In the genomic region with DNA sequence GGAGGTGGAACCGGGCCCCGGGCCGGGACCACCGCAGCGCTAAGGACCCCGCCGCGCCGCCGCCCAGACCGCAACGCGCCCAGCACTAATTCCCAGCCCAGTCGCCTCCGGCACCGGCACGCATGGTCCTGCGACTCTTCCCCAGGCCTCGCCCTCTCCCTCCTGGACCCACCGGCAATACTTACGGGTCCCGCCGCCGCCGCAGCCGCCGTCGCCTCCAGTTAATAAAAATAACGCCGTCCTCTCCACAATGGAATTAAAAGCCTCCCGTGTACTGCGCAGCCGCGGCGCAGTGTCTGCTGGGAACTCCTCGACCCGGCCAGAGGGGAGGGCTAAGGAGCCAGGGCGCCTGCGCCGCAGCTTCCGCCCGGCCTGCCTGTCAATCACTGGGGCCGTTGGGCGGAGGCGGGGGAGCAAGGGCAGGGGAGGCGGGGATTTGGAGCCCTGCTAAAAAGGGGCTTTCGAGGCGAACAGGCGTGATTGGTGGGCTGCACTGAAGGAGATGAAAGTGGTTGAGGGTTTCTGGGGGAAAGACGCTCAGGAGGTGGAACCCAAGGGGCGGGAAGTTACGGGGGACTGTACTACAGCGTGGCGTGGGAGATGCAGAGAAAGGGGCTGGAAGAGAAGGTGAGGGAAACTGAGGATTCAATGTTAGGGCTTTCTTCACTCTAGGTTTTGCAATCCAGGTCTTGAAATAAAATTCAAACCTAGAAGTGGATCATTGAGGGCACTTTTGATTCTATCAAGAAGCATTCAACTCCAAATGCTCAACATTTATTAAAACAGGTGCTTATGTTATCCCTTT, we compare ENCODE assay signal across 1 cellular context.
TF ChIP-seq lines count a peak whose summit lies in the region.

A gene with protein sequence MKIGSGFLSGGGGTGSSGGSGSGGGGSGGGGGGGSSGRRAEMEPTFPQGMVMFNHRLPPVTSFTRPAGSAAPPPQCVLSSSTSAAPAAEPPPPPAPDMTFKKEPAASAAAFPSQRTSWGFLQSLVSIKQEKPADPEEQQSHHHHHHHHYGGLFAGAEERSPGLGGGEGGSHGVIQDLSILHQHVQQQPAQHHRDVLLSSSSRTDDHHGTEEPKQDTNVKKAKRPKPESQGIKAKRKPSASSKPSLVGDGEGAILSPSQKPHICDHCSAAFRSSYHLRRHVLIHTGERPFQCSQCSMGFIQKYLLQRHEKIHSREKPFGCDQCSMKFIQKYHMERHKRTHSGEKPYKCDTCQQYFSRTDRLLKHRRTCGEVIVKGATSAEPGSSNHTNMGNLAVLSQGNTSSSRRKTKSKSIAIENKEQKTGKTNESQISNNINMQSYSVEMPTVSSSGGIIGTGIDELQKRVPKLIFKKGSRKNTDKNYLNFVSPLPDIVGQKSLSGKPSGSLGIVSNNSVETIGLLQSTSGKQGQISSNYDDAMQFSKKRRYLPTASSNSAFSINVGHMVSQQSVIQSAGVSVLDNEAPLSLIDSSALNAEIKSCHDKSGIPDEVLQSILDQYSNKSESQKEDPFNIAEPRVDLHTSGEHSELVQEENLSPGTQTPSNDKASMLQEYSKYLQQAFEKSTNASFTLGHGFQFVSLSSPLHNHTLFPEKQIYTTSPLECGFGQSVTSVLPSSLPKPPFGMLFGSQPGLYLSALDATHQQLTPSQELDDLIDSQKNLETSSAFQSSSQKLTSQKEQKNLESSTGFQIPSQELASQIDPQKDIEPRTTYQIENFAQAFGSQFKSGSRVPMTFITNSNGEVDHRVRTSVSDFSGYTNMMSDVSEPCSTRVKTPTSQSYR (minus strand): TSS at position 276 of the 805 bp plus-strand sequence. CDS start 331 bp downstream, outside the sequence.

TF ChIP-seq in K562, 482 proteins besides CTCF, POLR2A, EP300 and RAD21 (continued from another document and continues in another):
- TF ChIP-seq, protein P1, sequence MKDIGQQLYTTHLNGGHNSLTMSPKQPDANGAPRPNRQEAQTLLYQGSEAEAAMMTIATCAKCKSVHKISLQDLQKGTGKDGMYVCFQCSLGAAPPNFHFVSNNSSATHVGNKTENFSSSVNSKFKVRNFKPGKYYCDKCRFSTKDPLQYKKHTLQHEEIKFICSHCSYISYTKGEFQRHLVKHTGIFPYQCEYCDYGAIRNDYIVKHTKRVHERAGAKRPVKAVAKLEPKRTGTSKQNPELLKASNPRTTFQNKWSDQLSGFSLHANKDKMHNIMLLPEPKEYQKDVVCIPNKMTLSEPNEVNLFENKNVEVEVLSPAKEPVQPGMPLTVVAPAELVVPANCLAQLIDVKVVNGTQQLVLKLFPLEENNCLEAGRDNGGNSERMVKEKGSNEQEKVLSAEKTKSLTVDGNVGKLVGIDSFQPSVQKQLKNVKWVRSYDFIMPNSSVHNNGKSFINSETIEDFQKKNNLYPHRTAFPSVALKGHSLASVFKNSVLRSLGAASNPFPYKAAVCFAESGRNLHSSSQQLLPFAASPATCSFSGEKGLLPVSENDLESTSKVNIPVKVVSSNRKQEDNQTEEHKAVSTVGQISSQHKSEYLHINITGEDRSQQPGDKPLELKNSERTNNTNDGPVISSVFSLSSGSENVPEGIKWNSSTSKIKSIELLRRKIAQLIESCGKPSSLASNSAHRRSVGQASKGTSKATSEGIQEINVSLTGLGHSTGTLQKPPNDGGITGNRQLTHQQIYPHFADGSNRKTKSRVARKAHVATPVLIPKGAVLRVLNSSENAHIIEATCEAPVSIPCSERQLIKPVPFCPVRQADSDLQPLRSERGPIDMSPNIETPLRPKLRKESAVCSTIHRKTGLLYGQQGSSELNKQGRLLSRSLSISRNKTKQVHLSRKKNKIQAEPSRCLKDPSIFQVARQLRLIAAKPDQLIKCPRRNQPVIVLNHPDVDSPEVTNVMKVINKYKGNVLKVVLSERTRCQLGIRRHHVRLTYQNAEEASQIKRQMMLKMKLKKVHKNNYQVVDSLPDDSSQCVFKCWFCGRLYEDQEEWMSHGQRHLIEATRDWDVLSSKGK (CRISPR knock-in tag; IDR thresholded peaks at IDR 0.05), result no peak
- TF ChIP-seq KDM1A (IDR thresholded peaks at IDR 0.05), result no peak
- TF ChIP-seq ZNF830 (CRISPR knock-in tag; IDR thresholded peaks at IDR 0.05), result no peak
- no peak for TF ChIP-seq ZNF12 (CRISPR knock-in tag; IDR thresholded peaks at IDR 0.05)
- TF ChIP-seq, protein P2, sequence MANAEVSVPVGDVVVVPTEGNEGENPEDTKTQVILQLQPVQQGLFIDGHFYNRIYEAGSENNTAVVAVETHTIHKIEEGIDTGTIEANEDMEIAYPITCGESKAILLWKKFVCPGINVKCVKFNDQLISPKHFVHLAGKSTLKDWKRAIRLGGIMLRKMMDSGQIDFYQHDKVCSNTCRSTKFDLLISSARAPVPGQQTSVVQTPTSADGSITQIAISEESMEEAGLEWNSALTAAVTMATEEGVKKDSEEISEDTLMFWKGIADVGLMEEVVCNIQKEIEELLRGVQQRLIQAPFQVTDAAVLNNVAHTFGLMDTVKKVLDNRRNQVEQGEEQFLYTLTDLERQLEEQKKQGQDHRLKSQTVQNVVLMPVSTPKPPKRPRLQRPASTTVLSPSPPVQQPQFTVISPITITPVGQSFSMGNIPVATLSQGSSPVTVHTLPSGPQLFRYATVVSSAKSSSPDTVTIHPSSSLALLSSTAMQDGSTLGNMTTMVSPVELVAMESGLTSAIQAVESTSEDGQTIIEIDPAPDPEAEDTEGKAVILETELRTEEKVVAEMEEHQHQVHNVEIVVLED (CRISPR knock-in tag; IDR thresholded peaks at IDR 0.05), result no peak
- no peak for TF ChIP-seq CSDE1 (IDR thresholded peaks at IDR 0.05)
- TF ChIP-seq NFE2L1 (tag; IDR thresholded peaks at IDR 0.05; ENCODE audit: borderline replicate concordance, low read depth), result no peak
- TF ChIP-seq, protein P3, sequence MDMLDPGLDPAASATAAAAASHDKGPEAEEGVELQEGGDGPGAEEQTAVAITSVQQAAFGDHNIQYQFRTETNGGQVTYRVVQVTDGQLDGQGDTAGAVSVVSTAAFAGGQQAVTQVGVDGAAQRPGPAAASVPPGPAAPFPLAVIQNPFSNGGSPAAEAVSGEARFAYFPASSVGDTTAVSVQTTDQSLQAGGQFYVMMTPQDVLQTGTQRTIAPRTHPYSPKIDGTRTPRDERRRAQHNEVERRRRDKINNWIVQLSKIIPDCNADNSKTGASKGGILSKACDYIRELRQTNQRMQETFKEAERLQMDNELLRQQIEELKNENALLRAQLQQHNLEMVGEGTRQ (CRISPR knock-in tag; IDR thresholded peaks at IDR 0.05), result no peak
- no peak for TF ChIP-seq DNMT1 (IDR thresholded peaks at IDR 0.05)
- TF ChIP-seq, protein P4, sequence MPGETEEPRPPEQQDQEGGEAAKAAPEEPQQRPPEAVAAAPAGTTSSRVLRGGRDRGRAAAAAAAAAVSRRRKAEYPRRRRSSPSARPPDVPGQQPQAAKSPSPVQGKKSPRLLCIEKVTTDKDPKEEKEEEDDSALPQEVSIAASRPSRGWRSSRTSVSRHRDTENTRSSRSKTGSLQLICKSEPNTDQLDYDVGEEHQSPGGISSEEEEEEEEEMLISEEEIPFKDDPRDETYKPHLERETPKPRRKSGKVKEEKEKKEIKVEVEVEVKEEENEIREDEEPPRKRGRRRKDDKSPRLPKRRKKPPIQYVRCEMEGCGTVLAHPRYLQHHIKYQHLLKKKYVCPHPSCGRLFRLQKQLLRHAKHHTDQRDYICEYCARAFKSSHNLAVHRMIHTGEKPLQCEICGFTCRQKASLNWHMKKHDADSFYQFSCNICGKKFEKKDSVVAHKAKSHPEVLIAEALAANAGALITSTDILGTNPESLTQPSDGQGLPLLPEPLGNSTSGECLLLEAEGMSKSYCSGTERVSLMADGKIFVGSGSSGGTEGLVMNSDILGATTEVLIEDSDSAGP (CRISPR knock-in tag; IDR thresholded peaks at IDR 0.05), result no peak
- no peak for TF ChIP-seq PURB (CRISPR knock-in tag; IDR thresholded peaks at IDR 0.05; ENCODE audit: low read depth)
- no peak for TF ChIP-seq HSF4 (CRISPR knock-in tag; IDR thresholded peaks at IDR 0.05; ENCODE audit: borderline replicate concordance)
- TF ChIP-seq HDAC6 (IDR thresholded peaks at IDR 0.05; ENCODE audit: low read depth, low read length), result no peak
- no peak for TF ChIP-seq ZFP36 (IDR thresholded peaks at IDR 0.05; ENCODE audit: low read depth, low read length, partially characterized antibody)
- TF ChIP-seq, protein P5, sequence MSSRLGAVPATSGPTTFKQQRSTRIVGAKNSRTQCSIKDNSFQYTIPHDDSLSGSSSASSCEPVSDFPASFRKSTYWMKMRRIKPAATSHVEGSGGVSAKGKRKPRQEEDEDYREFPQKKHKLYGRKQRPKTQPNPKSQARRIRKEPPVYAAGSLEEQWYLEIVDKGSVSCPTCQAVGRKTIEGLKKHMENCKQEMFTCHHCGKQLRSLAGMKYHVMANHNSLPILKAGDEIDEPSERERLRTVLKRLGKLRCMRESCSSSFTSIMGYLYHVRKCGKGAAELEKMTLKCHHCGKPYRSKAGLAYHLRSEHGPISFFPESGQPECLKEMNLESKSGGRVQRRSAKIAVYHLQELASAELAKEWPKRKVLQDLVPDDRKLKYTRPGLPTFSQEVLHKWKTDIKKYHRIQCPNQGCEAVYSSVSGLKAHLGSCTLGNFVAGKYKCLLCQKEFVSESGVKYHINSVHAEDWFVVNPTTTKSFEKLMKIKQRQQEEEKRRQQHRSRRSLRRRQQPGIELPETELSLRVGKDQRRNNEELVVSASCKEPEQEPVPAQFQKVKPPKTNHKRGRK (tag; IDR thresholded peaks at IDR 0.05), result no peak
- TF ChIP-seq, protein P6, sequence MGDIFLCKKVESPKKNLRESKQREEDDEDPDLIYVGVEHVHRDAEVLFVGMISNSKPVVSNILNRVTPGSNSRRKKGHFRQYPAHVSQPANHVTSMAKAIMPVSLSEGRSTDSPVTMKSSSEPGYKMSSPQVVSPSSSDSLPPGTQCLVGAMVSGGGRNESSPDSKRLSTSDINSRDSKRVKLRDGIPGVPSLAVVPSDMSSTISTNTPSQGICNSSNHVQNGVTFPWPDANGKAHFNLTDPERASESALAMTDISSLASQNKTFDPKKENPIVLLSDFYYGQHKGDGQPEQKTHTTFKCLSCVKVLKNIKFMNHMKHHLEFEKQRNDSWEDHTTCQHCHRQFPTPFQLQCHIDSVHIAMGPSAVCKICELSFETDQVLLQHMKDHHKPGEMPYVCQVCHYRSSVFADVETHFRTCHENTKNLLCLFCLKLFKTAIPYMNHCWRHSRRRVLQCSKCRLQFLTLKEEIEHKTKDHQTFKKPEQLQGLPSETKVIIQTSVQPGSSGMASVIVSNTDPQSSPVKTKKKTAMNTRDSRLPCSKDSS (IDR thresholded peaks at IDR 0.05; ENCODE audit: low read depth, partially characterized antibody), result no peak
- no peak for TF ChIP-seq ZNF239 (CRISPR knock-in tag; IDR thresholded peaks at IDR 0.05)
- TF ChIP-seq ZFP1 (CRISPR knock-in tag; IDR thresholded peaks at IDR 0.05), result no peak
- TF ChIP-seq, protein P7, sequence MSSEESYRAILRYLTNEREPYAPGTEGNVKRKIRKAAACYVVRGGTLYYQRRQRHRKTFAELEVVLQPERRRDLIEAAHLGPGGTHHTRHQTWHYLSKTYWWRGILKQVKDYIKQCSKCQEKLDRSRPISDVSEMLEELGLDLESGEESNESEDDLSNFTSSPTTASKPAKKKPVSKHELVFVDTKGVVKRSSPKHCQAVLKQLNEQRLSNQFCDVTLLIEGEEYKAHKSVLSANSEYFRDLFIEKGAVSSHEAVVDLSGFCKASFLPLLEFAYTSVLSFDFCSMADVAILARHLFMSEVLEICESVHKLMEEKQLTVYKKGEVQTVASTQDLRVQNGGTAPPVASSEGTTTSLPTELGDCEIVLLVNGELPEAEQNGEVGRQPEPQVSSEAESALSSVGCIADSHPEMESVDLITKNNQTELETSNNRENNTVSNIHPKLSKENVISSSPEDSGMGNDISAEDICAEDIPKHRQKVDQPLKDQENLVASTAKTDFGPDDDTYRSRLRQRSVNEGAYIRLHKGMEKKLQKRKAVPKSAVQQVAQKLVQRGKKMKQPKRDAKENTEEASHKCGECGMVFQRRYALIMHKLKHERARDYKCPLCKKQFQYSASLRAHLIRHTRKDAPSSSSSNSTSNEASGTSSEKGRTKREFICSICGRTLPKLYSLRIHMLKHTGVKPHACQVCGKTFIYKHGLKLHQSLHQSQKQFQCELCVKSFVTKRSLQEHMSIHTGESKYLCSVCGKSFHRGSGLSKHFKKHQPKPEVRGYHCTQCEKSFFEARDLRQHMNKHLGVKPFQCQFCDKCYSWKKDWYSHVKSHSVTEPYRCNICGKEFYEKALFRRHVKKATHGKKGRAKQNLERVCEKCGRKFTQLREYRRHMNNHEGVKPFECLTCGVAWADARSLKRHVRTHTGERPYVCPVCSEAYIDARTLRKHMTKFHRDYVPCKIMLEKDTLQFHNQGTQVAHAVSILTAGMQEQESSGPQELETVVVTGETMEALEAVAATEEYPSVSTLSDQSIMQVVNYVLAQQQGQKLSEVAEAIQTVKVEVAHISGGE (CRISPR knock-in tag; IDR thresholded peaks at IDR 0.05), result peak in 1 of 3 experiments; percentile 17; a peak in 1 of 6 replicates
- TF ChIP-seq, protein P8, sequence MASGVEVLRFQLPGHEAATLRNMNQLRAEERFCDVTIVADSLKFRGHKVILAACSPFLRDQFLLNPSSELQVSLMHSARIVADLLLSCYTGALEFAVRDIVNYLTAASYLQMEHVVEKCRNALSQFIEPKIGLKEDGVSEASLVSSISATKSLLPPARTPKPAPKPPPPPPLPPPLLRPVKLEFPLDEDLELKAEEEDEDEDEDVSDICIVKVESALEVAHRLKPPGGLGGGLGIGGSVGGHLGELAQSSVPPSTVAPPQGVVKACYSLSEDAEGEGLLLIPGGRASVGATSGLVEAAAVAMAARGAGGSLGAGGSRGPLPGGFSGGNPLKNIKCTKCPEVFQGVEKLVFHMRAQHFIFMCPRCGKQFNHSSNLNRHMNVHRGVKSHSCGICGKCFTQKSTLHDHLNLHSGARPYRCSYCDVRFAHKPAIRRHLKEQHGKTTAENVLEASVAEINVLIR (CRISPR knock-in tag; IDR thresholded peaks at IDR 0.05), result no peak
- no peak for TF ChIP-seq KAT7 (CRISPR knock-in tag; IDR thresholded peaks at IDR 0.05; ENCODE audit: borderline replicate concordance)
- no peak for TF ChIP-seq ZNF324 (CRISPR knock-in tag; IDR thresholded peaks at IDR 0.05)
- TF ChIP-seq SRF (CRISPR knock-in tag; IDR thresholded peaks at IDR 0.05), result 0 out of 4 replicates have a peak, but pooled peaks of 1 of the 2 experiments have one; percentile 58
- peak; percentile 85; the same call in 1 of the 2 replicates for TF ChIP-seq HDGF (IDR thresholded peaks at IDR 0.05)
- TF ChIP-seq OTX1 (CRISPR knock-in tag; IDR thresholded peaks at IDR 0.05), result no peak; the same call in 1 of the 2 replicates
- peak; percentile 99 for TF ChIP-seq CXXC5 (CRISPR knock-in tag; IDR thresholded peaks at IDR 0.05)
- TF ChIP-seq ADNP (tag; IDR thresholded peaks at IDR 0.05), result no peak
- TF ChIP-seq, protein P9, sequence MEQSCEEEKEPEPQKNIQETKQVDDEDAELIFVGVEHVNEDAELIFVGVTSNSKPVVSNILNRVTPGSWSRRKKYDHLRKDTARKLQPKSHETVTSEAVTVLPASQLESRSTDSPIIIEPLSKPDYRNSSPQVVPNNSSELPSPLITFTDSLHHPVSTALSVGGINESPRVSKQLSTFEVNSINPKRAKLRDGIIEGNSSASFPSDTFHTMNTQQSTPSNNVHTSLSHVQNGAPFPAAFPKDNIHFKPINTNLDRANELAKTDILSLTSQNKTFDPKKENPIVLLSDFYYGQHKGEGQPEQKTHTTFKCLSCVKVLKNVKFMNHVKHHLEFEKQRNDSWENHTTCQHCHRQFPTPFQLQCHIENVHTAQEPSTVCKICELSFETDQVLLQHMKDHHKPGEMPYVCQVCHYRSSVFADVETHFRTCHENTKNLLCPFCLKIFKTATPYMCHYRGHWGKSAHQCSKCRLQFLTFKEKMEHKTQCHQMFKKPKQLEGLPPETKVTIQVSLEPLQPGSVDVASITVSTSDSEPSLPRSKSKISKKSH (CRISPR knock-in tag; IDR thresholded peaks at IDR 0.05), result no peak
- TF ChIP-seq ZKSCAN8 (CRISPR knock-in tag; IDR thresholded peaks at IDR 0.05), result no peak
- 0 out of 2 replicates have a peak, but pooled peaks have one; percentile 46 for TF ChIP-seq BRD4 (IDR thresholded peaks at IDR 0.05)
- TF ChIP-seq ZFPM2 (CRISPR knock-in tag; IDR thresholded peaks at IDR 0.05), result no peak
- no peak for TF ChIP-seq ZNF75A (CRISPR knock-in tag; IDR thresholded peaks at IDR 0.05)
- no peak for TF ChIP-seq POLR2H (tag; IDR thresholded peaks at IDR 0.05; ENCODE audit: low read depth)
